8 cellular contexts compared by ENCODE assay signal in genomic region chr17:61862975-61863800, GRCh38. TPM values are rescaled to one million over a fixed set of nuclear protein-coding genes. Genes with fewer than 3 reads are reported as not detected.
DNase-seq lines count a peak whose midpoint lies in the region; TF ChIP-seq lines count a peak whose summit lies in the region.

BRIP1 (minus strand) TSS chr17:61863528; CDS start chr17:61861539, 1,989 bp downstream.

- TF ChIP-seq CTCF in HFFc6 (IDR thresholded peaks at IDR 0.05): no peak

- no peaks in the 10 kb centered on the region for H3K9me3 Mint-ChIP-seq in HFFc6

- in situ Hi-C loops in SK-MEL-5 (cut with HindIII; ENCODE audit: low pct_unique_long_range_greater_than_20kb, low sequenced_read_pairs): no loop called here

- no peaks in the 10 kb centered on the region; the same call in 1 of the 2 replicates for H3K36me3 Mint-ChIP-seq in HFFc6 (ENCODE audit: low read depth)

- DNase-seq in GM04503 (ENCODE audit: low read depth) (peak; percentile 74), HFFc6 (peak; percentile 91), NAMALWA (ENCODE audit: low spot score) (peak; percentile 97), SK-MEL-5 (ENCODE audit: low read depth, low spot score) (peak; percentile 99), globus pallidus (ENCODE audit: low spot score) (peak; percentile 76), nucleus accumbens (lab: John Stamatoyannopoulos, UW) (peak; percentile 23 to 91 (median 70)), superior temporal gyrus (ENCODE audit: extremely low spot score) (peak; percentile 85)
- peak; percentile 64 to 77 (median 66) for DNase-seq in activated naive CD4-positive, alpha-beta T cell (lab: John Stamatoyannopoulos, UW)

- peak within 1 kb of the TSS; percentile 94 for H3K27ac Mint-ChIP-seq in HFFc6

- peak within 1 kb of the TSS; percentile 95 for H3K4me3 Mint-ChIP-seq in HFFc6

- peaks cover 41% of the 10 kb centered on the region for H3K4me1 Mint-ChIP-seq in HFFc6 (ENCODE audit: low read depth)

- no peaks in the 10 kb centered on the region for H3K27me3 Mint-ChIP-seq in HFFc6 (ENCODE audit: insufficient read depth)

RNA-seq across cellular contexts. Expression of gene BRIP1, which starts in this region (rescaled TPM):
- total RNA-seq in HFFc6 (2021; fragmentation: NEBNext Ultra II Directional; extraction: Animal tissue kit (Norgen Biotek cat#: 25700)): 1 to 10 TPM; 4.6 to 9.7 (median 8.5) TPM
- 13.7 and 14.6 TPM in 2 replicates for total RNA-seq in SK-MEL-5 (2014; rRNA removed; shearing (Covaris generic))
- 6.1 and 6.2 TPM in 2 replicates for polyA plus RNA-seq in SK-MEL-5 (2015; cell fraction: cytosol; rRNA removed)
- polyA plus RNA-seq in SK-MEL-5 (2015; cell fraction: nucleus; rRNA removed): 18.4 and 24.0 TPM in 2 replicates

Comparison
In these comparisons a context has a peak if more than half of its experiments do, and no peak if none do; other contexts are left out.
1. Peak in every context shown above with its lines: DNase-seq.